27 cellular contexts compared by ENCODE assay signal in the genomic region with DNA sequence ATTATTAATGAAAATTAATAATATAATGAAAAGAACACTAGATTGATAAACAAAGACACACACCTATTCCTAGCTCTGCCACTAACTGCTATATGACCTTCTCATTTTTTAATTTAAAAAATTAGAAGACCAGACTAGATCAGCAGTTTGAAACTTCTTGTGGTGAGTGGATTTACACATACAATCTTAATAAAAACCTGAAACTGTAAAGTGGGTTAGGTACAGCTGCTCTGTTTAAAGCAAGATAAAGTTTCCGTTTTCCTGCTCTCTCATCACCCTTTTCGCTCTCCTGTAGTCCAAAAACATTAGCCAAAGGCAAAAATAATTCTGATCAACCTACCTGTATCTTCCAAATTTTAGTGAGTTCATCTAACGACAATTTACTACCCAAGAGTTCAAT. TPM values are rescaled to one million over a fixed set of nuclear protein-coding genes. Genes with fewer than 3 reads are reported as not detected.
DNase-seq lines count a peak whose midpoint lies in the region; ATAC-seq and TF ChIP-seq lines count a peak whose summit lies in the region.
"Had no signal": no experiment of that assay in that cellular context is flagged by ENCODE, and none has a peak within 500 bp of the region (broad histone marks: within the 10 kb centered on the region; RNA-seq: fewer than 3 reads in every experiment).

No MANE protein-coding gene starts in this region.

- no peak for TF ChIP-seq POLR2A in esophagus squamous epithelium (IDR thresholded peaks at IDR 0.05)

- intact Hi-C loops in activated CD8-positive, alpha-beta T cell treated with anti-CD3 and anti-CD28 coated beads for 36 hours (cut with micrococcal nuclease) = no loop called here
- intact Hi-C loops in esophagus squamous epithelium (cut with DNase I) = no loop called here

- TF ChIP-seq CTCF in activated CD8-positive, alpha-beta T cell treated with anti-CD3 and anti-CD28 coated beads for 36 hours (IDR thresholded peaks at IDR 0.05) = no peak
- TF ChIP-seq CTCF in KMS-11 (conservative IDR thresholded peaks at IDR 0.05; ENCODE audit: low read depth, low read length) (no peak), esophagus squamous epithelium (IDR thresholded peaks at IDR 0.05) (no peak)

- POLR2A ChIA-PET in activated CD8-positive, alpha-beta T cell treated with anti-CD3 and anti-CD28 coated beads for 36 hours (lab: Charles Lee) = no interaction called here
- POLR2A ChIA-PET in activated CD8-positive, alpha-beta T cell treated with anti-CD3 and anti-CD28 coated beads, Interleukin-2, amount 10 ng/mL, durations not matched to agents 7 days and 5 days (lab: Charles Lee) = no interaction called here

- no peaks in the 10 kb centered on the region for H3K9me3 Mint-ChIP-seq in activated CD8-positive, alpha-beta T cell treated with anti-CD3 and anti-CD28 coated beads for 36 hours
- no peaks in the 10 kb centered on the region for H3K9me3 Mint-ChIP-seq in activated CD8-positive, alpha-beta T cell treated with anti-CD3 and anti-CD28 coated beads, Interleukin-2, amount 10 ng/mL, durations not matched to agents 7 days and 5 days (ENCODE audit: insufficient read depth)
- no peaks in the 10 kb centered on the region for H3K9me3 Mint-ChIP-seq in activated naive CD8-positive, alpha-beta T cell treated with anti-CD3 and anti-CD28 coated beads, Interleukin-2, amount 50 U/mL, for 24 hours
- no peaks in the 10 kb centered on the region for H3K9me3 Mint-ChIP-seq in stimulated activated effector memory CD8-positive, alpha-beta T cell treated with anti-CD3 and anti-CD28 coated beads, Interleukin-12 subunit alpha, Interleukin-12 subunit beta, amount 100 ng/mL, for 72 hours
- H3K9me3 Mint-ChIP-seq: HFFc6 had no signal

- peak overlapping the region; percentile 35 for H3K4me3 ChIP-seq in KMS-11 (IDR thresholded peaks at IDR 0.05; ENCODE audit: insufficient read depth, low read depth, low read length)
- no peak overlapping the region for H3K4me3 ChIP-seq in esophagus squamous epithelium
- H3K4me3 ChIP-seq: HAP-1, MG63, Peyer's patch had no signal

- H3K27me3 Mint-ChIP-seq in activated CD8-positive, alpha-beta T cell treated with anti-CD3 and anti-CD28 coated beads for 36 hours = no peaks in the 10 kb centered on the region
- H3K27me3 Mint-ChIP-seq in activated CD8-positive, alpha-beta T cell treated with anti-CD3 and anti-CD28 coated beads, Interleukin-2, amount 10 ng/mL, durations not matched to agents 7 days and 5 days (ENCODE audit: low read depth) = no peaks in the 10 kb centered on the region
- H3K27me3 Mint-ChIP-seq in activated naive CD8-positive, alpha-beta T cell treated with anti-CD3 and anti-CD28 coated beads, Interleukin-2, amount 50 U/mL, for 24 hours = no peaks in the 10 kb centered on the region
- H3K27me3 Mint-ChIP-seq: B cell had no signal

- no peaks in the 10 kb centered on the region for H3K9me3 ChIP-seq in esophagus squamous epithelium
- H3K9me3 ChIP-seq: HAP-1, MG63, Peyer's patch had no signal

- no peak overlapping the region for H3K4me3 Mint-ChIP-seq in activated CD8-positive, alpha-beta T cell treated with anti-CD3 and anti-CD28 coated beads for 36 hours
- H3K4me3 Mint-ChIP-seq in activated CD8-positive, alpha-beta T cell treated with anti-CD3 and anti-CD28 coated beads, Interleukin-2, amount 10 ng/mL, durations not matched to agents 7 days and 5 days = no peak overlapping the region
- H3K4me3 Mint-ChIP-seq in activated naive CD8-positive, alpha-beta T cell treated with anti-CD3 and anti-CD28 coated beads, Interleukin-2, amount 50 U/mL, for 24 hours = no peak overlapping the region
- no peak overlapping the region for H3K4me3 Mint-ChIP-seq in stimulated activated effector memory CD8-positive, alpha-beta T cell treated with anti-CD3 and anti-CD28 coated beads, Interleukin-12 subunit alpha, Interleukin-12 subunit beta, amount 100 ng/mL, for 72 hours
- H3K4me3 Mint-ChIP-seq: B cell, HFFc6 had no signal

- no peaks in the 10 kb centered on the region for H3K27me3 ChIP-seq in KMS-11 (ENCODE audit: insufficient read depth, low read depth)
- no peaks in the 10 kb centered on the region for H3K27me3 ChIP-seq in esophagus squamous epithelium
- H3K27me3 ChIP-seq: MG63, Peyer's patch had no signal

- H3K36me3 Mint-ChIP-seq in activated CD8-positive, alpha-beta T cell treated with anti-CD3 and anti-CD28 coated beads for 36 hours (ENCODE audit: low read depth) = peaks cover 46% of the 10 kb centered on the region
- peaks cover 47% of the 10 kb centered on the region for H3K36me3 Mint-ChIP-seq in activated CD8-positive, alpha-beta T cell treated with anti-CD3 and anti-CD28 coated beads, Interleukin-2, amount 10 ng/mL, durations not matched to agents 7 days and 5 days (ENCODE audit: low read depth)
- H3K36me3 Mint-ChIP-seq in activated naive CD8-positive, alpha-beta T cell treated with anti-CD3 and anti-CD28 coated beads, Interleukin-2, amount 50 U/mL, for 24 hours (ENCODE audit: low read depth) = peaks cover 59% of the 10 kb centered on the region
- H3K36me3 Mint-ChIP-seq in stimulated activated effector memory CD8-positive, alpha-beta T cell treated with anti-CD3 and anti-CD28 coated beads, Interleukin-12 subunit alpha, Interleukin-12 subunit beta, amount 100 ng/mL, for 72 hours = peaks cover 96% of the 10 kb centered on the region

- peaks cover 52% of the 10 kb centered on the region for H3K4me1 ChIP-seq in KMS-11 (ENCODE audit: low read depth, poor library complexity, severe bottlenecking)
- H3K4me1 ChIP-seq in esophagus squamous epithelium = no peaks in the 10 kb centered on the region
- H3K4me1 ChIP-seq: HAP-1 had no signal

- H3K27ac Mint-ChIP-seq in activated CD8-positive, alpha-beta T cell treated with anti-CD3 and anti-CD28 coated beads for 36 hours = peak overlapping the region; percentile 78
- H3K27ac Mint-ChIP-seq in activated CD8-positive, alpha-beta T cell treated with anti-CD3 and anti-CD28 coated beads, Interleukin-2, amount 10 ng/mL, durations not matched to agents 7 days and 5 days = no peak overlapping the region
- peak overlapping the region; percentile 52 for H3K27ac Mint-ChIP-seq in activated naive CD8-positive, alpha-beta T cell treated with anti-CD3 and anti-CD28 coated beads, Interleukin-2, amount 50 U/mL, for 24 hours
- H3K27ac Mint-ChIP-seq in stimulated activated effector memory CD8-positive, alpha-beta T cell treated with anti-CD3 and anti-CD28 coated beads, Interleukin-12 subunit alpha, Interleukin-12 subunit beta, amount 100 ng/mL, for 72 hours = peak overlapping the region; percentile 20

- H3K79me2 ChIP-seq in KMS-11 (ENCODE audit: insufficient read depth, low read depth) = no peaks in the 10 kb centered on the region

- peak overlapping the region; percentile 62 for H3K27ac ChIP-seq in KMS-11
- H3K27ac ChIP-seq in esophagus squamous epithelium = no peak overlapping the region
- H3K27ac ChIP-seq: 22Rv1, C4-2B, Peyer's patch had no signal

- CTCF ChIA-PET in activated CD8-positive, alpha-beta T cell treated with anti-CD3 and anti-CD28 coated beads for 36 hours (lab: Charles Lee) = interaction anchor here (0.5 kb wide), 1 partner anchor 83 kb away, joined by 3 read pairs; no protein-coding TSS in a partner anchor
- CTCF ChIA-PET in activated CD8-positive, alpha-beta T cell treated with anti-CD3 and anti-CD28 coated beads, Interleukin-2, amount 10 ng/mL, durations not matched to agents 7 days and 5 days (lab: Charles Lee) = no interaction called here

- H3K4me1 Mint-ChIP-seq in activated CD8-positive, alpha-beta T cell treated with anti-CD3 and anti-CD28 coated beads for 36 hours (ENCODE audit: low read depth) = peaks cover 29% of the 10 kb centered on the region
- peaks cover 18% of the 10 kb centered on the region for H3K4me1 Mint-ChIP-seq in activated CD8-positive, alpha-beta T cell treated with anti-CD3 and anti-CD28 coated beads, Interleukin-2, amount 10 ng/mL, durations not matched to agents 7 days and 5 days (ENCODE audit: low read depth)
- H3K4me1 Mint-ChIP-seq in activated naive CD8-positive, alpha-beta T cell treated with anti-CD3 and anti-CD28 coated beads, Interleukin-2, amount 50 U/mL, for 24 hours = peaks cover 26% of the 10 kb centered on the region
- H3K4me1 Mint-ChIP-seq in stimulated activated effector memory CD8-positive, alpha-beta T cell treated with anti-CD3 and anti-CD28 coated beads, Interleukin-12 subunit alpha, Interleukin-12 subunit beta, amount 100 ng/mL, for 72 hours = peaks cover 17% of the 10 kb centered on the region

- peak overlapping the region; percentile 83 for H3K4me2 ChIP-seq in KMS-11

- DNase-seq in activated CD8-positive, alpha-beta T cell treated with anti-CD3 and anti-CD28 coated beads for 36 hours = no peak
- DNase-seq in activated CD8-positive, alpha-beta T cell treated with anti-CD3 and anti-CD28 coated beads, Interleukin-2, amount 10 ng/mL, durations not matched to agents 7 days and 5 days = no peak
- DNase-seq in activated naive CD8-positive, alpha-beta T cell treated with anti-CD3 and anti-CD28 coated beads, Interleukin-2, amount 50 U/mL, for 24 hours = no peak
- no peak for DNase-seq in stimulated activated effector memory CD8-positive, alpha-beta T cell treated with anti-CD3 and anti-CD28 coated beads, Interleukin-12 subunit alpha, Interleukin-12 subunit beta, amount 100 ng/mL, for 72 hours (ENCODE audit: low spot score in 2 of 2)
- DNase-seq in esophagus squamous epithelium (lab: John Stamatoyannopoulos, UW) = no peak
- DNase-seq in NCI-H2196 (lab: John Stamatoyannopoulos, UW; ENCODE audit: unreplicated experiment) = no peak
- no peak for DNase-seq in activated T-cell treated with anti-CD3 and anti-CD28 coated beads, Interleukin-2, amount 50 U/mL, for 1 hour
- DNase-seq: DMS153, DND-41, GOT3, KBM-7, MG63, NCI-H1048, NCI-H1417, NCI-H1694, NCI-H2029 treated with DMSO at 0.1 percent for 48 hours, NCI-H2227 treated with DMSO at 0.1 percent for 48 hours, NCI-H69, OCI-M1, Peyer's patch, SHP77 treated with DMSO at 0.1 percent for 48 hours had no signal

- no peak overlapping the region for H2AFZ ChIP-seq in KMS-11 (ENCODE audit: low read depth)

- H4K20me1 ChIP-seq in KMS-11 (ENCODE audit: insufficient read depth) = no peaks in the 10 kb centered on the region

- no peak overlapping the region; the same call in 1 of the 2 replicates for H3K9ac ChIP-seq in KMS-11

- H3K36me3 ChIP-seq in KMS-11 (ENCODE audit: insufficient read depth) (no peaks in the 10 kb centered on the region), esophagus squamous epithelium (peaks cover 6 to 100% (median 17%) of the 10 kb centered on the region in 3 donors)

- WGBS in esophagus squamous epithelium, 2 donors = 87 to 90% methylated on average over 3 of the region's 3 CpGs

- no peak for ATAC-seq in activated CD8-positive, alpha-beta T cell treated with anti-CD3 and anti-CD28 coated beads for 36 hours
- ATAC-seq in activated CD8-positive, alpha-beta T cell treated with anti-CD3 and anti-CD28 coated beads, Interleukin-2, amount 10 ng/mL, durations not matched to agents 7 days and 5 days = no peak
- ATAC-seq in activated naive CD8-positive, alpha-beta T cell treated with anti-CD3 and anti-CD28 coated beads, Interleukin-2, amount 50 U/mL, for 24 hours = no peak
- no peak for ATAC-seq in stimulated activated effector memory CD8-positive, alpha-beta T cell treated with anti-CD3 and anti-CD28 coated beads, Interleukin-12 subunit alpha, Interleukin-12 subunit beta, amount 100 ng/mL, for 72 hours

RNA-seq across cellular contexts. Expression of gene USP24, which starts 58.6 kb away (rescaled TPM):
- total RNA-seq in activated CD8-positive, alpha-beta T cell treated with anti-CD3 and anti-CD28 coated beads for 36 hours = 10 to 100 TPM; 39.4 to 47.0 TPM
- 10 to 100 TPM; 36.7 to 44.1 TPM for total RNA-seq in activated CD8-positive, alpha-beta T cell treated with anti-CD3 and anti-CD28 coated beads, Interleukin-2, amount 10 ng/mL, durations not matched to agents 7 days and 5 days
- total RNA-seq in esophagus squamous epithelium = 10 to 100 TPM; 21.8 to 47.1 (median 28.1) TPM
